Comparison of ENCODE assay signal across 22 cellular contexts in the genomic region with DNA sequence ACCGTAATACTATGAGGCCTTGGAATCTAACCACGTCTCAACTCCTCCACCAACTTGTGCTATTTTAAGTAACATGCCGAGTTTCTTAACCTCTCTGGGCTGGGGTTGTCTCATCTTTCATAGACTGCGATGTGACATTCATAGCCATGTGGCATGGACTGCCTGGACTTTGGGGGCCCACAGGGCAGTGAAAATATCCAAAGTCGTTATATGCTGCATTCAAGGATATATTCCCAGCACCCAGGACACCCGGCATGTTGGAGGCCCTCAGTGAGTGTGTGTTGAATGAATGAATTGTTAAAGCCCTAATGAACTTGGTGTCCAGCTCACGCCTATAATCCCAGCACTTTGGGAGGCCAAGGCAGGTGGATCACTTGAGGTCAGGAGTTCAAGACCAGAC.
"Had no signal": no experiment of that assay in that cellular context is flagged by ENCODE, and none has a peak within 500 bp of the region (broad histone marks: within the 10 kb centered on the region; RNA-seq: fewer than 3 reads in every experiment).

No MANE protein-coding gene starts in this region.

- H3K4me1 Mint-ChIP-seq: endodermal cell had no signal

- H3K4me3 ChIP-seq: colonic mucosa, dorsolateral prefrontal cortex, esophagus squamous epithelium, gastrocnemius medialis, gastroesophageal sphincter, heart left ventricle, heart right ventricle had no signal

- H3K4me1 ChIP-seq: colonic mucosa, esophagus squamous epithelium, foreskin keratinocyte, gastrocnemius medialis, gastroesophageal sphincter, heart left ventricle, heart right ventricle had no signal

- DNase-seq: colonic mucosa; cortex of kidney; dermis blood vessel endothelial cell; dorsolateral prefrontal cortex; effector CD4-positive, alpha-beta T cell; effector CD8-positive, alpha-beta T cell; effector memory CD4-positive, alpha-beta T cell; effector memory CD8-positive, alpha-beta T cell; endodermal cell; erythroblast; esophagus squamous epithelium; foreskin fibroblast; foreskin keratinocyte; foreskin melanocyte; gastrocnemius medialis; glutamatergic neuron; head of caudate nucleus; heart left ventricle; heart right ventricle had no signal

- H3K27me3 Mint-ChIP-seq: dendritic cell treated with granulocyte-macrophage colony-stimulating factor and Interleukin-4, amounts not matched to agents 40 ng/mL and 50 ng/mL, for 4 days; effector memory CD8-positive, alpha-beta T cell had no signal

- H3K27ac ChIP-seq: colonic mucosa, dorsolateral prefrontal cortex, epithelial cell of prostate, esophagus squamous epithelium, foreskin keratinocyte, gastrocnemius medialis, gastroesophageal sphincter, heart left ventricle, heart right ventricle had no signal

- H3K9me3 ChIP-seq: colonic mucosa, gastrocnemius medialis had no signal

- H3K27ac Mint-ChIP-seq: dendritic cell treated with granulocyte-macrophage colony-stimulating factor and Interleukin-4, amounts not matched to agents 40 ng/mL and 50 ng/mL, for 4 days; effector memory CD8-positive, alpha-beta T cell; endodermal cell had no signal

- H3K27me3 ChIP-seq: colonic mucosa, esophagus squamous epithelium, foreskin keratinocyte, gastrocnemius medialis, heart left ventricle, heart right ventricle had no signal

- H3K9me3 Mint-ChIP-seq: endodermal cell had no signal

- H3K4me3 Mint-ChIP-seq: dendritic cell treated with granulocyte-macrophage colony-stimulating factor and Interleukin-4, amounts not matched to agents 40 ng/mL and 50 ng/mL, for 4 days; effector memory CD8-positive, alpha-beta T cell; endodermal cell had no signal

- H3K36me3 ChIP-seq: colonic mucosa, esophagus squamous epithelium, gastrocnemius medialis, gastroesophageal sphincter, heart left ventricle, heart right ventricle had no signal
